Comparison of ENCODE assay signal across 17 cellular contexts in the genomic region with DNA sequence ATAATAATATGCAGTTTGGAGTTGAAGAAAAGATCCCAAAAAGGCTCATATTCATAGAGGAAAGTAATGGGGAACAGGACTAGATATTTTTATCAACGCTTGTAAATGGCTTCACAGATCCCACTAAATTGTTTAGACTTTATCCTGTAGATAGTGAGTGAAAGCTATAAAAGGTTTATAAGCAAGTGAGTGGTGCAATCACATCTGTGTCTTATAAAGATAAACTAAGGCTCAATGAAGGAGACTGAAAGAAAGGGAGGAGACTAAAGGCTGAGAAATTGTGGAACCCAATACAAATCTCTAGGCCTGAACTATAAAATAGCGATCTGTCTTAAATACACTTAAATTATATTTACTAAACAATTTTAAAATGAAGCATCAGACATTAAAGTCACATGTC. TPM values are rescaled to one million over a fixed set of nuclear protein-coding genes. Genes with fewer than 3 reads are reported as not detected.
A peak's percentile ranks its signal among the peaks of the same experiment; 100 is the strongest.
DNase-seq lines count a peak whose midpoint lies in the region; ATAC-seq, FAIRE-seq and TF ChIP-seq lines count a peak whose summit lies in the region.
"Had no signal": no experiment of that assay in that cellular context is flagged by ENCODE, and none has a peak within 500 bp of the region (broad histone marks: within the 10 kb centered on the region; RNA-seq: fewer than 3 reads in every experiment).

No MANE protein-coding gene starts in this region.

- CTCF ChIA-PET in BJ (lab: Yijun Ruan, JAX), result no interaction called here
- CTCF ChIA-PET in GM12878 (lab: Yijun Ruan, JAX), result no interaction called here

- RAD21 ChIA-PET in GM12878 (lab: Charles Lee; ENCODE audit: unreplicated experiment), result no interaction called here

- no peak for TF ChIP-seq RAD21 in GM12878 (IDR thresholded peaks at IDR 0.05; ENCODE audit: insufficient read depth, low read depth, low read length)

- H3K4me2 ChIP-seq in GM23248 (ENCODE audit: unreplicated experiment) (peak overlapping the region; percentile 13), GM12878 (ENCODE audit: control insufficient read depth, insufficient read depth) (no peak overlapping the region; the same call in 1 of the 2 replicates)

- no peaks in the 10 kb centered on the region for H3K27me3 ChIP-seq in BJ (ENCODE audit: control insufficient read depth, insufficient read depth, low read length)
- H3K27me3 ChIP-seq in GM23248 (replicated peaks; ENCODE audit: insufficient read depth), result no peaks in the 10 kb centered on the region
- no peaks in the 10 kb centered on the region for H3K27me3 ChIP-seq in GM12878 (replicated peaks in 1 of 2; ENCODE audit: control insufficient read depth in 2 of 2, insufficient read depth in 2 of 2, low read length in 1 of 2)
- no peaks in the 10 kb centered on the region for H3K27me3 ChIP-seq in foreskin keratinocyte
- H3K27me3 ChIP-seq: SJCRH30 had no signal

- H3K27ac ChIP-seq in GM23248, result no peak overlapping the region
- H3K27ac ChIP-seq in GM12878 (ENCODE audit: control insufficient read depth, insufficient read depth), result no peak overlapping the region
- H3K27ac ChIP-seq in foreskin keratinocyte, result no peak overlapping the region
- H3K27ac ChIP-seq: SJCRH30 had no signal

- WGBS in GM23248 (ENCODE audit: low coverage in 1 of 2, low lambda C conversion rate in 2 of 2, missing lambda C conversion rate in 2 of 2), 2 experiments, result 93 to 94% methylated on average over 2 of the region's 2 CpGs
- WGBS in GM12878 (ENCODE audit: insufficient coverage, insufficient replicate concordance, low lambda C conversion rate, missing lambda C conversion rate), result 95% methylated on average over 2 of the region's 2 CpGs

- DNase-seq in BJ (ENCODE audit: low read depth), result peak; percentile 21
- DNase-seq in GM23248, result no peak
- no peak for DNase-seq in GM12878 (ENCODE audit: low read depth, low spot score)
- DNase-seq in mucosa of descending colon, result no peak
- DNase-seq in central memory CD4-positive, alpha-beta T cell, result no peak
- no peak for DNase-seq in cortex of kidney (lab: John Stamatoyannopoulos, UW)
- no peak for DNase-seq in foreskin keratinocyte
- DNase-seq: activated CD4-positive, alpha-beta T cell treated with anti-CD3 and anti-CD28 coated beads, Interleukin-2, amount 10 ng/mL, durations not matched to agents 24 days and 14 days; AML-193; DMS53; NCI-H187; NCI-H510A; OCI-M1; SJCRH30; substantia nigra had no signal

- POLR2A ChIA-PET in BJ (lab: Charles Lee) (no interaction called here), GM12878 (lab: Charles Lee) (interaction anchor here (1.0 to 1.2 kb wide), 2 partner anchors 13 to 17 kb away, joined by 3 to 4 read pairs; no protein-coding TSS in a partner anchor)

- H3K9me3 ChIP-seq in GM23248 (ENCODE audit: low read depth) (no peaks in the 10 kb centered on the region), GM12878 (replicated peaks; ENCODE audit: control insufficient read depth, insufficient read depth, low read length) (no peaks in the 10 kb centered on the region; the same call in 1 of the 3 replicates), mucosa of descending colon (no peaks in the 10 kb centered on the region)

- H3K79me2 ChIP-seq in GM23248 (ENCODE audit: insufficient read depth), result peaks cover 100% of the 10 kb centered on the region
- peaks cover 99% of the 10 kb centered on the region for H3K79me2 ChIP-seq in GM12878 (ENCODE audit: control insufficient read depth, insufficient read depth, low read length)

- in situ Hi-C loops in GM23248 (cut with MboI) (no loop called here), GM12878 (cut with MboI) (no loop called here)

- no peak for TF ChIP-seq EP300 in GM12878 (IDR thresholded peaks at IDR 0.05; ENCODE audit: borderline replicate concordance in 1 of 2, control insufficient read depth in 1 of 2, low read depth in 2 of 2, low read length in 2 of 2)

- H2AFZ ChIP-seq in GM23248, result no peak overlapping the region
- H2AFZ ChIP-seq in GM12878 (ENCODE audit: control insufficient read depth, low read depth, low read length), result no peak overlapping the region

- BruUV-seq in GM12878 (replicated peaks; lab: Mats Ljungman, UMichigan), result no TSS peak

- SMC1A ChIA-PET in GM12878 (lab: Charles Lee; ENCODE audit: uncharacterized antibody, unreplicated experiment), result interaction anchor here (1.6 kb wide), 1 partner anchor 13 kb away, joined by 3 read pairs; no protein-coding TSS in a partner anchor

- ATAC-seq in GM12878 (no peak), mucosa of descending colon (peak; percentile 85), HG03280 (IDR thresholded peaks at IDR 0.05; ENCODE audit: unreplicated experiment) (no peak), foreskin keratinocyte (no peak)
- ATAC-seq: left lobe of liver had no signal

- H3F3A ChIP-seq in GM23248 (ENCODE audit: insufficient read depth), result peaks cover 22% of the 10 kb centered on the region

- TF ChIP-seq CTCF in BJ (IDR thresholded peaks at IDR 0.05; ENCODE audit: insufficient read depth, low read depth, low read length) (no peak), GM12878 (IDR thresholded peaks at IDR 0.05 in 2 of 3, conservative IDR thresholded peaks at IDR 0.05 in 1 of 3; ENCODE audit: control insufficient read depth in 2 of 3, extremely low read depth in 1 of 3, insufficient read depth in 1 of 3, low read depth in 3 of 3, low read length in 3 of 3) (no peak), mucosa of descending colon (IDR thresholded peaks at IDR 0.05) (no peak), foreskin keratinocyte (conservative IDR thresholded peaks at IDR 0.05) (no peak)

- FAIRE-seq in GM12878 (lab: Jason Lieb, UNC), result no peak

- intact Hi-C loops in GM12878 (cut with micrococcal nuclease; ENCODE audit: unreplicated experiment), result loop anchor here (10.0 kb wide), 1 partner anchor 387 kb away; no protein-coding TSS in a partner anchor
- intact Hi-C loops in mucosa of descending colon (cut with DNase I, micrococcal nuclease), result no loop called here

- H3K9ac ChIP-seq in GM23248 (no peak overlapping the region), GM12878 (ENCODE audit: control insufficient read depth, insufficient read depth, low read length) (no peak overlapping the region)

- H3K4me1 ChIP-seq in GM23248 (ENCODE audit: insufficient read depth) (peaks cover 39% of the 10 kb centered on the region), GM12878 (ENCODE audit: control insufficient read depth, insufficient read depth, low read length) (no peaks in the 10 kb centered on the region), mucosa of descending colon (ENCODE audit: low read depth) (peaks cover 71% of the 10 kb centered on the region), foreskin keratinocyte (peaks cover 3% of the 10 kb centered on the region)

- H3K36me3 ChIP-seq in BJ (ENCODE audit: control insufficient read depth, insufficient read depth, low read length) (peaks cover 4% of the 10 kb centered on the region), GM23248 (ENCODE audit: low read depth) (peaks cover 36% of the 10 kb centered on the region), GM12878 (ENCODE audit: control insufficient read depth in 2 of 2, insufficient read depth in 2 of 2, low read length in 1 of 2) (peaks cover 7 to 23% of the 10 kb centered on the region in 2 experiments), mucosa of descending colon (ENCODE audit: low read depth) (no peaks in the 10 kb centered on the region)

- H3K9me2 ChIP-seq in GM23248 (ENCODE audit: insufficient read depth), result no peaks in the 10 kb centered on the region

- H3K4me3 ChIP-seq in BJ (ENCODE audit: low read depth, low read length) (no peak overlapping the region), GM23248 (no peak overlapping the region), GM12878 (0 out of 2 replicates have a peak overlapping the region, but pooled peaks have one; percentile 18), mucosa of descending colon (no peak overlapping the region)
- H3K4me3 ChIP-seq: SJCRH30 had no signal

- H4K20me1 ChIP-seq in GM23248 (ENCODE audit: insufficient read depth) (peaks cover 29% of the 10 kb centered on the region), GM12878 (ENCODE audit: control insufficient read depth, insufficient read depth) (peaks cover 3% of the 10 kb centered on the region; the same call in 1 of the 2 replicates)

- TF ChIP-seq POLR2A in GM12878 (IDR thresholded peaks at IDR 0.05; ENCODE audit: low read depth, low read length), result no peak

RNA-seq across cellular contexts. Expression of a gene that starts 7.7 kb away (rescaled TPM):
- 33.2 and 50.0 TPM in 2 replicates for polyA plus RNA-seq in BJ (2011; rRNA removed)
- 41.2 and 44.3 TPM in 2 replicates for polyA minus RNA-seq in BJ (2011; rRNA and poly(A)+ RNA removed)
- 78.8 and 88.5 TPM in 2 replicates for total RNA-seq in GM23248 (2014; rRNA removed; shearing (Covaris generic))
- 24.7 and 27.7 TPM in 2 replicates for polyA plus RNA-seq in GM23248 (2016; fragmentation: Nextera tagmentation; extraction: Ambion mirVana)
- total RNA-seq in GM12878 (2013; cell fraction: nucleolus; rRNA removed), result 171 and 179 TPM in 2 replicates
- total RNA-seq in GM12878 (2014; rRNA removed), result 81.8 and 82.6 TPM in 2 replicates
- total RNA-seq in GM12878 (2014; rRNA removed; fragmentation: Illumina TruSeq; extraction: Trizol), result 85.2 and 87.6 TPM in 2 replicates
- 70.7 and 74.8 TPM in 2 replicates for total RNA-seq in GM12878 (2021)
- polyA plus RNA-seq in GM12878 (2011; ENCODE audit: low read depth), result 17.5 TPM
- 71.0 and 94.6 TPM in 2 replicates for polyA plus RNA-seq in GM12878 (2011; rRNA removed)
- polyA plus RNA-seq in GM12878 (2011; cell fraction: cytosol; rRNA removed), result 31.1 and 34.6 TPM in 2 replicates
- 36.5 and 43.8 TPM in 2 replicates for polyA plus RNA-seq in GM12878 (2011; cell fraction: nucleus; rRNA removed)
- 19.5 and 25.2 TPM in 2 replicates for polyA plus RNA-seq in GM12878 (2012)
- 62.3 and 80.9 TPM in 2 replicates for polyA plus RNA-seq in GM12878 (2014; fragmentation: Illumina TruSeq; extraction: Trizol)
- polyA plus RNA-seq in GM12878 (2014; fragmentation: Nextera tagmentation; extraction: Ambion mirVana), result 10 to 100 TPM in 1 of 2 experiments, 1 to 10 TPM in 1; 9.9 to 12.2 TPM
- 42.4 TPM in 2 replicates for polyA plus RNA-seq in GM12878 (2014; rRNA removed)
- 10 to 100 TPM; 35.8 to 36.2 TPM for polyA plus RNA-seq in GM12878 (2016; fragmentation: Nextera tagmentation; extraction: Ambion mirVana)
- 114 and 144 TPM in 2 replicates for polyA minus RNA-seq in GM12878 (2011; rRNA and poly(A)+ RNA removed)
- polyA minus RNA-seq in GM12878 (2011; cell fraction: cytosol; rRNA and poly(A)+ RNA removed), result 35.6 and 37.4 TPM in 2 replicates
- 87.9 and 121 TPM in 2 replicates for polyA minus RNA-seq in GM12878 (2011; cell fraction: nucleus; rRNA and poly(A)+ RNA removed)
- 100 to 1,000 TPM in 1 of 3 donors, 10 to 100 TPM in 2; 78.1 to 104 (median 88.9) TPM for total RNA-seq in mucosa of descending colon
- 63.9 and 64.1 TPM in 2 replicates for total RNA-seq in foreskin keratinocyte
- polyA plus RNA-seq in foreskin keratinocyte, result 10.2 and 13.0 TPM in 2 replicates
